Comparison of ENCODE assay signal across 27 cellular contexts in genomic region chr4:11485926-11486325, GRCh38. TPM values are rescaled to one million over a fixed set of nuclear protein-coding genes. Genes with fewer than 3 reads are reported as not detected.
"Had no signal": no experiment of that assay in that cellular context is flagged by ENCODE, and none has a peak within 500 bp of the region (broad histone marks: within the 10 kb centered on the region; RNA-seq: fewer than 3 reads in every experiment).

No MANE protein-coding gene starts in this region.

- DNase-seq: activated CD4-positive, alpha-beta memory T cell treated with anti-CD3 and anti-CD28 coated beads, Interleukin-2, amount 10 ng/mL, durations not matched to agents 7 days and 5 days; activated CD4-positive, alpha-beta T cell treated with anti-CD3 and anti-CD28 coated beads for 36 hours; activated CD4-positive, alpha-beta T cell treated with anti-CD3 and anti-CD28 coated beads, Interleukin-2, amount 10 ng/mL, durations not matched to agents 24 days and 14 days; activated CD4-positive, CD25-positive, alpha-beta regulatory T cell; activated CD4-positive, CD25-positive, alpha-beta regulatory T cell treated with anti-CD3 and anti-CD28 coated beads, Interleukin-2, amount 50 U/mL, for 72 hours; activated effector memory CD4-positive, alpha-beta T cell treated with Interleukin-2 at 50 U/mL for 16 hours; activated gamma-delta T cell treated with Interleukin-2 at 50 U/mL for 16 hours; activated naive CD4-positive, alpha-beta T cell treated with anti-CD3 and anti-CD28 coated beads, Interleukin-2, amount 50 U/mL, for 16 hours; activated naive CD4-positive, alpha-beta T cell treated with Interleukin-2 at 50 U/mL for 16 hours; activated T-cell treated with anti-CD3 and anti-CD28 coated beads, Interleukin-2, amount 50 U/mL, for 4 hours; amniotic stem cell; aorta; body of pancreas; caudate nucleus; cortex of kidney; dermis blood vessel endothelial cell; effector CD4-positive, alpha-beta T cell; effector memory CD8-positive, alpha-beta T cell; erythroblast; foreskin keratinocyte; gastrocnemius medialis; heart right ventricle; T-helper 2 cell had no signal

- H3K9me3 ChIP-seq: body of pancreas, esophagus muscularis mucosa, gastrocnemius medialis, heart right ventricle had no signal

- H3K27ac ChIP-seq: body of pancreas, esophagus muscularis mucosa, foreskin keratinocyte, gastrocnemius medialis, heart right ventricle, hepatocyte had no signal

- H2AFZ ChIP-seq: hepatocyte had no signal

- H3K4me1 ChIP-seq: body of pancreas, esophagus muscularis mucosa, gastrocnemius medialis had no signal

- ATAC-seq: activated CD4-positive, alpha-beta T cell treated with anti-CD3 and anti-CD28 coated beads for 36 hours; activated T-cell treated with anti-CD3 and anti-CD28 coated beads, Interleukin-2, amount 50 U/mL, for 4 hours; activated T-helper 17 cell treated with anti-CD3 and anti-CD28 coated beads, Interleukin-2, amount 50 U/mL, for 72 hours; body of pancreas; effector memory CD8-positive, alpha-beta T cell; foreskin keratinocyte; gastrocnemius medialis; heart right ventricle had no signal

- H3K36me3 ChIP-seq: esophagus muscularis mucosa, gastrocnemius medialis, heart right ventricle had no signal

- H3K27me3 ChIP-seq: body of pancreas, esophagus muscularis mucosa, foreskin keratinocyte, gastrocnemius medialis, heart right ventricle, hepatocyte had no signal

- H3K4me2 ChIP-seq: hepatocyte had no signal

- H3K4me3 ChIP-seq: body of pancreas, esophagus muscularis mucosa, gastrocnemius medialis, heart right ventricle, hepatocyte had no signal

RNA-seq across cellular contexts. Expression of gene HS3ST1, which starts 57.2 kb away (rescaled TPM):
- total RNA-seq: activated CD4-positive, alpha-beta memory T cell treated with anti-CD3 and anti-CD28 coated beads, Interleukin-2, amount 10 ng/mL, durations not matched to agents 7 days and 5 days; activated CD4-positive, alpha-beta T cell treated with anti-CD3 and anti-CD28 coated beads for 36 hours; chondrocyte had no signal
